8 cellular contexts compared by ENCODE assay signal in the genomic region with DNA sequence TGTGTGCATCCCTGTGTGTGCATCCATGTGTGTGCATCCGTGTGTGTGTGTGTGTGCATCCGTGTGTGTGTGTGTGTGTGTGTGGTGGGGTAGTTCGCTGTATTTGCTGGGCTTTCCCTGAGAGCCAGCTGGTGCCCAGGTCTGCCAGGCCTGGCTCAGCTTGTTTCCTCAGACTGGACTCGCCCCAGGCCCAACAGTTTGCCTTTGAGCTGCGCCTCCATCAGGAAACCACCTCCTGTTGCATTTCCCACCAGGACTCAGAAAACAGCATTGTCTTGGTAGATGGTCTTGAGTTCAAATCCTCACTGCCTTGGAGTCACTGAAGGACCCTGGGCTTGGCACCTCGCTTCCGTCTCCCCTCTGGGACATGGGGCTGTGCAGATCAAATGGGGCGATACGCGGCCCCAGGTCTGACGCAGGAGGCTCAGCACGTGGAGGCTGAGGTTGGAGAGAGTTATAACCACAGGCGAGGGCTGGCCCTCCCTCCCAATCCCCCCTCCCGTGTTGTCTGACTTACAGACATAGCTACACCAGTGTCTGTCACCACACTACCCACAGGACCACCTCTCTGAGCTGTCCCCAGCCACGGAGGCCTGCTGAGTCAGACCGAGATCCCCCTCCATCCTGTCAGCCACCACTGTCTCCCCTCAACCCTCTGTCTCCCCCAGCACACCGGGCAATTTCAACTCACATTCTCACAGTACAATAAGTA. TPM values are rescaled to one million over a fixed set of nuclear protein-coding genes. Genes with fewer than 3 reads are reported as not detected.
DNase-seq lines count a peak whose midpoint lies in the region; ATAC-seq lines count a peak whose summit lies in the region.

No MANE protein-coding gene starts in this region.

- H3K27ac Mint-ChIP-seq in activated T-helper 1 cell treated with anti-CD3 and anti-CD28 coated beads, Interleukin-12 subunit alpha, Interleukin-12 subunit beta, Interleukin-2, Interleukin-4 antibody, amounts not matched to agents 30 ng/mL and 10 ng/mL and 1 ng/mL, durations not matched to agents 14 hours and 24 hours and 36 hours, result peak overlapping the region; percentile 9

- H3K4me1 Mint-ChIP-seq in activated T-helper 1 cell treated with anti-CD3 and anti-CD28 coated beads, Interleukin-12 subunit alpha, Interleukin-12 subunit beta, Interleukin-2, Interleukin-4 antibody, amounts not matched to agents 30 ng/mL and 10 ng/mL and 1 ng/mL, durations not matched to agents 14 hours and 24 hours and 36 hours (ENCODE audit: low read depth), result peaks cover 32% of the 10 kb centered on the region

- H3K27me3 Mint-ChIP-seq in activated T-helper 1 cell treated with anti-CD3 and anti-CD28 coated beads, Interleukin-12 subunit alpha, Interleukin-12 subunit beta, Interleukin-2, Interleukin-4 antibody, amounts not matched to agents 30 ng/mL and 10 ng/mL and 1 ng/mL, durations not matched to agents 14 hours and 24 hours and 36 hours (ENCODE audit: insufficient read depth), result no peaks in the 10 kb centered on the region

- ATAC-seq in GM19438 (IDR thresholded peaks at IDR 0.05; ENCODE audit: low read depth, unreplicated experiment), result peak; percentile 70
- ATAC-seq in HG03558 (IDR thresholded peaks at IDR 0.05; ENCODE audit: extremely low read depth, unreplicated experiment), result peak; percentile 58
- ATAC-seq in HG03280 (IDR thresholded peaks at IDR 0.05; ENCODE audit: unreplicated experiment), result no peak

- peaks cover 3% of the 10 kb centered on the region for H3K36me3 Mint-ChIP-seq in activated T-helper 1 cell treated with anti-CD3 and anti-CD28 coated beads, Interleukin-12 subunit alpha, Interleukin-12 subunit beta, Interleukin-2, Interleukin-4 antibody, amounts not matched to agents 30 ng/mL and 10 ng/mL and 1 ng/mL, durations not matched to agents 14 hours and 24 hours and 36 hours (ENCODE audit: low read depth)

- no peak overlapping the region for H3K4me3 Mint-ChIP-seq in activated T-helper 1 cell treated with anti-CD3 and anti-CD28 coated beads, Interleukin-12 subunit alpha, Interleukin-12 subunit beta, Interleukin-2, Interleukin-4 antibody, amounts not matched to agents 30 ng/mL and 10 ng/mL and 1 ng/mL, durations not matched to agents 14 hours and 24 hours and 36 hours

- intact Hi-C loops in activated T-helper 1 cell treated with anti-CD3 and anti-CD28 coated beads, Interleukin-12 subunit alpha, Interleukin-12 subunit beta, Interleukin-2, Interleukin-4 antibody, amounts not matched to agents 30 ng/mL and 10 ng/mL and 1 ng/mL, durations not matched to agents 14 hours and 24 hours and 36 hours (cut with micrococcal nuclease), result loop anchor here (1.0 kb wide), 1 partner anchor 33 kb away; no protein-coding TSS in a partner anchor

- peak; percentile 48 for DNase-seq in activated T-helper 1 cell treated with anti-CD3 and anti-CD28 coated beads, Interleukin-12 subunit alpha, Interleukin-12 subunit beta, Interleukin-2, Interleukin-4 antibody, amounts not matched to agents 30 ng/mL and 10 ng/mL and 1 ng/mL, durations not matched to agents 14 hours and 24 hours and 36 hours (ENCODE audit: low spot score)
- DNase-seq in stimulated activated CD4-positive, alpha-beta T cell treated with anti-CD3 and anti-CD28 coated beads, Interleukin-1b, Interleukin-23, amount 100 ng/mL, for 48 hours, result peak; percentile 80
- no peak for DNase-seq in D341Med (ENCODE audit: low spot score)
- DNase-seq in LoVo (ENCODE audit: low spot score), result no peak
- no peak for DNase-seq in anterior cingulate cortex (lab: John Stamatoyannopoulos, UW)

- no peaks in the 10 kb centered on the region for H3K9me3 Mint-ChIP-seq in activated T-helper 1 cell treated with anti-CD3 and anti-CD28 coated beads, Interleukin-12 subunit alpha, Interleukin-12 subunit beta, Interleukin-2, Interleukin-4 antibody, amounts not matched to agents 30 ng/mL and 10 ng/mL and 1 ng/mL, durations not matched to agents 14 hours and 24 hours and 36 hours

RNA-seq across cellular contexts. Expression of gene ITGAE, which starts 4.7 kb away (rescaled TPM):
- 31.8 and 35.0 TPM in 2 replicates for total RNA-seq in activated T-helper 1 cell treated with anti-CD3 and anti-CD28 coated beads, Interleukin-12 subunit alpha, Interleukin-12 subunit beta, Interleukin-2, Interleukin-4 antibody, amounts not matched to agents 30 ng/mL and 10 ng/mL and 1 ng/mL, durations not matched to agents 14 hours and 24 hours and 36 hours

RNA-seq across cellular contexts. Expression of gene NCBP3, which starts 49.8 kb away (rescaled TPM):
- 54.2 and 56.0 TPM in 2 replicates for total RNA-seq in activated T-helper 1 cell treated with anti-CD3 and anti-CD28 coated beads, Interleukin-12 subunit alpha, Interleukin-12 subunit beta, Interleukin-2, Interleukin-4 antibody, amounts not matched to agents 30 ng/mL and 10 ng/mL and 1 ng/mL, durations not matched to agents 14 hours and 24 hours and 36 hours

Comparison
In these comparisons a context has a peak if more than half of its experiments do, and no peak if none do; other contexts are left out.
1. DNase-seq: peak in activated T-helper 1 cell treated with anti-CD3 and anti-CD28 coated beads, Interleukin-12 subunit alpha, Interleukin-12 subunit beta, Interleukin-2, Interleukin-4 antibody, amounts not matched to agents 30 ng/mL and 10 ng/mL and 1 ng/mL, durations not matched to agents 14 hours and 24 hours and 36 hours (single experiment) and stimulated activated CD4-positive, alpha-beta T cell treated with anti-CD3 and anti-CD28 coated beads, Interleukin-1b, Interleukin-23, amount 100 ng/mL, for 48 hours (single experiment); none in D341Med (single experiment), LoVo (single experiment) and anterior cingulate cortex (0 of 58).